ENCODE assay signal across 1 cellular context in the genomic region with DNA sequence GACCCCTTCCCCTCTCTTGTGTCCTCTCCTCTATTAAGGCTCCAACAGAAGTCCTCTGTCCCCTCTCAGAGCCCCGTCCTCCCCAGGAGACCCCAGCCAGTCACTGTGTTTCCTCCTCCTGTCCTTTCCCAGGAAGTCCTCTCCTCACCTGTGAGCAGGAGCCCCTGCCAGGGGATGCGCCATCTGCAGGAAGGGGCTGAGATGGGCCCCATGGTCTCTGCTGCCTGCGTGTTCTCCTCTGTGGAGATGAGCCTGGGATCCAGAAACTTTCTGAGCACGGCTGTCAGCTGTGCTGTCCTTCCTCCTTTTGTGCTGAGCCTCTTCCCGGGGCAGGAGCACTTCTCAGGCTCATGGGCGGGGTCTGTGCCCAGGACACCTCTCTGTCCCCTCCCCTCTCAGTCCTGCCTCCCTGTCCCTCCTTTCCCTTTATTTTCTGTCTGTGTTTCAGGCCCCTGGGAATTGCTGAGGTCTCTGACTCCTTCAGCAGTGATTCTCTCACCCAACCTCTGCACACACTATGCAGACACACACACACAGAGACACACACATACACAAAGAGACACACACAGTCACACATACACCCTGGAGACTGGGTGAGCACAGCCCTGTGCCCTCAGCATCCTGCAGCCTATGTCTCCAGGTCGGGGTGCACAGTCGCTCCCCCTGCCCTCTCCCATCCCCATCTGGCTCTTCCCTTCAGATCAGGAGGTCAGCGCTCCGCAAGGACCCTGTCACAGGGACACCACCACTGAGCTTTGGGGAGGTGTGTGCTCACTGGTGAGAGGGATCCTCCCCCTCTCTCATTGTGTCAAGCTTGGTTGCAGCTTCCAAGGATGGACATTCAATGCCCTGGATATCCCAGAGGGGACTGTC.
TF ChIP-seq lines count a peak whose summit lies in the region.

TSS of gene CEACAM8 (minus strand) at position 308 of the 873 bp plus-strand sequence. CDS start at position 212, 96 bp downstream.

TF ChIP-seq in HepG2, 621 proteins besides CTCF, POLR2A, EP300 and RAD21:
- TF ChIP-seq NPAS2 (CRISPR knock-in tag; IDR thresholded peaks at IDR 0.05; ENCODE audit: borderline replicate concordance) (no peak), CC2D1A (CRISPR knock-in tag; IDR thresholded peaks at IDR 0.05) (no peak), HNRNPLL (IDR thresholded peaks at IDR 0.05; ENCODE audit: low read depth, low read length, poor library complexity, severe bottlenecking) (no peak), SALL1 (CRISPR knock-in tag; IDR thresholded peaks at IDR 0.05) (no peak)
